Comparison of ENCODE assay signal across 12 cellular contexts in the genomic region with DNA sequence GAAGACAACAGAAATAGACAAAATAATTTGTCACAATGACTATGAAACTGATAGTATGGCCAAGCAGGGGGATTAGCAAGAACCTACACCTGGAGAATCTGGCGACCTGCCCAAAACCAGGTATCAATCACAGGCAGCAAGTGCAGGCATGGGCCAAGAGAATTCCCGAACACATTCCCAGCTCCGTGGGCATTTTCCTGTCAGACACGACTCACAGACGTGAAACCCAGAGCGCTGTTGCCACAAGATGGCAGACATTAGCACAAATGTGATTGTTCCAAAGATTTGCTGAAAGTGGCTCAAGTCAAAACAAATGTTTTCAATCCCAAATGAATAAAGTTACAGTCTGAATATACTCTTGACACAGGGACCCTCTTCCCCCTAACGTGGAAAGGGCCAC. TPM values are rescaled to one million over a fixed set of nuclear protein-coding genes. Genes with fewer than 3 reads are reported as not detected.
DNase-seq lines count a peak whose midpoint lies in the region; ATAC-seq and TF ChIP-seq lines count a peak whose summit lies in the region.
"Had no signal": no experiment of that assay in that cellular context is flagged by ENCODE, and none has a peak within 500 bp of the region (broad histone marks: within the 10 kb centered on the region; RNA-seq: fewer than 3 reads in every experiment).

No MANE protein-coding gene starts in this region.

- WGBS in esophagus muscularis mucosa = 60% methylated on average over 7 of the region's 7 CpGs

- no peak overlapping the region for H2AFZ ChIP-seq in OCI-LY1 (ENCODE audit: low read length)

- peak; percentile 3 for DNase-seq in HCEC 1CT
- DNase-seq in epithelial cell of proximal tubule (ENCODE audit: low read depth) = no peak
- DNase-seq in pons (ENCODE audit: low spot score) = peak; percentile 34
- no peak for DNase-seq in esophagus muscularis mucosa (ENCODE audit: extremely low spot score)
- no peak for DNase-seq in NCI-H510A (lab: John Stamatoyannopoulos, UW)
- DNase-seq: NCI-H510A treated with DMSO at 0.1 percent for 48 hours; stimulated activated CD4-positive, alpha-beta T cell treated with anti-CD3 and anti-CD28 coated beads, Interleukin-4, amount 100 ng/mL, for 1 hour had no signal

- H3K4me2 ChIP-seq in OCI-LY1 (ENCODE audit: low read length) = no peak overlapping the region

- H3K27me3 ChIP-seq in OCI-LY1 (ENCODE audit: insufficient read depth, low read length) (no peaks in the 10 kb centered on the region), esophagus muscularis mucosa (no peaks in the 10 kb centered on the region)

- H3K9ac ChIP-seq in OCI-LY1 (ENCODE audit: low read length) = no peak overlapping the region

- no peaks in the 10 kb centered on the region for H4K20me1 ChIP-seq in OCI-LY1 (ENCODE audit: insufficient read depth, low read length)

- no peaks in the 10 kb centered on the region for H3K9me3 ChIP-seq in OCI-LY1 (ENCODE audit: low read length)
- H3K9me3 ChIP-seq in esophagus muscularis mucosa = no peaks in the 10 kb centered on the region
- H3K9me3 ChIP-seq: thoracic aorta had no signal

- no peak for TF ChIP-seq EP300 in esophagus muscularis mucosa (IDR thresholded peaks at IDR 0.05)

- H3K27ac ChIP-seq in OCI-LY1 (ENCODE audit: low read depth, low read length, poor library complexity, severe bottlenecking) (no peak overlapping the region), esophagus muscularis mucosa (replicated peaks in 1 of 4) (no peak overlapping the region)
- H3K27ac ChIP-seq: thoracic aorta had no signal

- H3K36me3 ChIP-seq in OCI-LY1 (ENCODE audit: insufficient read depth, low read length) = no peaks in the 10 kb centered on the region
- H3K36me3 ChIP-seq in esophagus muscularis mucosa = peaks cover 0 to 39% (median 13%) of the 10 kb centered on the region in 4 donors
- H3K36me3 ChIP-seq: thoracic aorta had no signal

- TF ChIP-seq CTCF in OCI-LY1 (IDR thresholded peaks at IDR 0.05; ENCODE audit: low read length) (peak; percentile 15; the same call in 1 of the 2 replicates), epithelial cell of proximal tubule (conservative IDR thresholded peaks at IDR 0.05; ENCODE audit: low read depth, low read length) (peak; percentile 50), esophagus muscularis mucosa (IDR thresholded peaks at IDR 0.05) (no peak)

- ATAC-seq in GM18907 (IDR thresholded peaks at IDR 0.05; ENCODE audit: unreplicated experiment) = no peak
- ATAC-seq in GM18505 (IDR thresholded peaks at IDR 0.05; ENCODE audit: unreplicated experiment) = no peak
- ATAC-seq: natural killer cell treated with Interleukin-12 subunit alpha and Interleukin-12 subunit beta and Interleukin-15 and Interleukin-18, amount 100 ng/mL, for 72 hours had no signal

- intact Hi-C loops in esophagus muscularis mucosa (cut with DNase I) = loop anchor here (2.0 to 5.0 kb wide), 4 partner anchors 182 to 425 kb away; no protein-coding TSS in a partner anchor

- no peaks in the 10 kb centered on the region for H3K79me2 ChIP-seq in OCI-LY1 (ENCODE audit: insufficient read depth, low read length)

- no peaks in the 10 kb centered on the region for H3K4me1 ChIP-seq in OCI-LY1 (ENCODE audit: insufficient read depth, low read length, severe bottlenecking)
- peaks cover 0 to 10% (median 6%) of the 10 kb centered on the region in 4 donors for H3K4me1 ChIP-seq in esophagus muscularis mucosa

- no peak for TF ChIP-seq POLR2A in esophagus muscularis mucosa (IDR thresholded peaks at IDR 0.05; ENCODE audit: low read depth)
- TF ChIP-seq POLR2A in GM18505 (IDR thresholded peaks at IDR 0.05; ENCODE audit: borderline replicate concordance, extremely low read depth, insufficient read depth, insufficient read length) = no peak

- no peaks in the 10 kb centered on the region for H3F3A ChIP-seq in OCI-LY1 (ENCODE audit: insufficient read depth, low read length)

- no peak overlapping the region for H3K4me3 ChIP-seq in OCI-LY1 (ENCODE audit: low read depth, low read length, poor library complexity, severe bottlenecking)
- no peak overlapping the region for H3K4me3 ChIP-seq in epithelial cell of proximal tubule (ENCODE audit: low read depth, low read length)
- no peak overlapping the region for H3K4me3 ChIP-seq in esophagus muscularis mucosa
- H3K4me3 ChIP-seq: thoracic aorta had no signal

- no peaks in the 10 kb centered on the region for H3K9me2 ChIP-seq in OCI-LY1 (ENCODE audit: low read depth, low read length)

RNA-seq across cellular contexts. Expression of a gene that starts 36.8 kb away (rescaled TPM):
- total RNA-seq in epithelial cell of proximal tubule = 18.7 and 21.0 TPM in 2 replicates
- 10 to 100 TPM; 15.9 to 25.3 (median 22.0) TPM for total RNA-seq in esophagus muscularis mucosa

Comparison
In these comparisons a context has a peak if more than half of its experiments do, and no peak if none do; other contexts are left out.
1. DNase-seq: peak in HCEC 1CT (single experiment) and pons (single experiment); none in epithelial cell of proximal tubule (single experiment), esophagus muscularis mucosa (single experiment) and NCI-H510A (single experiment).
2. CTCF ChIP-seq: peak in OCI-LY1 (single experiment) and epithelial cell of proximal tubule (single experiment); none in esophagus muscularis mucosa (0 of 3).